In the genomic region with DNA sequence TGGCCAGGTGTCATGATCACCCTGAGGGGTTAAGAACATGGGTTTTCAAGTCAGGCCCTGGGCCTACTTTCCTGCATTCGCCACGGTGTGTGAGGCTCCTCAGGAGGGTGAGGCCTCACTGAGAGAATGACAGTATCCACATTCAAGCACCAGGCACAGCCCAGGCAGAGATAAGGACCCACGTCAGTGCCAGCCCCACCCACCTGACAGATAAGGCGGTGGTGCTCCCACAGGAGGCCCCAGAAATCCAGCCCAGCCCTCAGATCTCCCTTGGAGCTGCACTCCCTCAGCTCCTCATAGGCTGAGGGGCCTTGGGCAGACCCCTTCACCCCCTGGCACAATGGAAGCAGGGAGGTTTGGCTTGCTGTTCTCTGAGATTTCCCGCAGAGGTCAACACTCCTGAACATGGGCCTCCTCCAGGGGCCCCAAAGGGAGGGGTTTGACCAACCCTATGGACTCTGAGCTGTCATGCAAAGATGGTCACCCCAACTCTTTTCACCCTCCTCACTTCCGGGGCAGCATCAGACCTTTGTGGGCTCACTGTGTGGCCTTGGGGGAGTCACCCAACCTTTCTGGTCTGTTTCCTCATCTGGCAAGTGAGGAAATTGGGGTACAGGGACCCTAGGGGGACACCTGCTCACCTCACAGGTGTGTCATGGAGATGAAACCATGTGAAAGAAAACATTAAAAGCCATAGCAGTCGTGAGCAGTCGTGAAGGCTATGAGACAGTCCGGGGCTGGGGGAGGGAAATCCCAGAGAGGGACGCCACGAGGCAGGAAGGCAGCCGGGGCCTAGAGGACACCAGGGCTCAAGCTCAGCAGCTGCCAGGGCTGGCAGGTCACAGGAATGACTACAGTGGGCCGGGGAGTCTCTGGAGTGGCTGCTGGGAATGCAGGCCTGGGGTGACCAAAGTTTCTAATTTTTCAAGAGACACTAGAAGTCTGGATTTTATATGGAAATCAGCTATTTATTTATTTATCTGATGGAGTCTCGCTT, we compare ENCODE assay signal across 1 cellular context.
TF ChIP-seq lines count a peak whose summit lies in the region.

No MANE protein-coding gene starts in this region.

TF ChIP-seq in HepG2, 621 proteins besides CTCF, POLR2A, EP300 and RAD21 (continues in another document):
- TF ChIP-seq HMG20A (CRISPR knock-in tag; IDR thresholded peaks at IDR 0.05; ENCODE audit: borderline replicate concordance) (no peak), GATAD2A (CRISPR knock-in tag; IDR thresholded peaks at IDR 0.05) (0 out of 2 replicates have a peak, but pooled peaks have one; percentile 44), RFXAP (CRISPR knock-in tag; IDR thresholded peaks at IDR 0.05; ENCODE audit: borderline replicate concordance) (0 out of 2 replicates have a peak, but pooled peaks have one; percentile 21), POLR2AphosphoS5 (IDR thresholded peaks at IDR 0.05; ENCODE audit: low read depth, low read length) (peak; percentile 39; the same call in 1 of the 2 replicates), ZFX (CRISPR knock-in tag; IDR thresholded peaks at IDR 0.05; ENCODE audit: low read depth) (0 out of 2 replicates have a peak, but pooled peaks have one; percentile 37), NCOA5 (CRISPR knock-in tag; IDR thresholded peaks at IDR 0.05) (no peak), ELF1 (CRISPR knock-in tag; IDR thresholded peaks at IDR 0.05) (0 out of 2 replicates have a peak, but pooled peaks have one; percentile 14), ZNF839 (CRISPR knock-in tag; IDR thresholded peaks at IDR 0.05; ENCODE audit: borderline replicate concordance) (no peak; the same call in 1 of the 2 replicates), ZNF598 (CRISPR knock-in tag; IDR thresholded peaks at IDR 0.05; ENCODE audit: borderline replicate concordance) (0 out of 2 replicates have a peak, but pooled peaks have one; percentile 20), SPEN (CRISPR knock-in tag; IDR thresholded peaks at IDR 0.05; ENCODE audit: low read depth) (0 out of 2 replicates have a peak, but pooled peaks have one; percentile 34), SOX5 (CRISPR knock-in tag; IDR thresholded peaks at IDR 0.05; ENCODE audit: borderline replicate concordance) (no peak), SAP130 (CRISPR knock-in tag; IDR thresholded peaks at IDR 0.05; ENCODE audit: low read depth) (peak; percentile 21; the same call in 1 of the 2 replicates), ZBTB38 (CRISPR knock-in tag; IDR thresholded peaks at IDR 0.05) (peak; percentile 34; the same call in 1 of the 2 replicates), ZNF883 (CRISPR knock-in tag; IDR thresholded peaks at IDR 0.05; ENCODE audit: not compliant biosample characterization) (no peak), ZNF879 (CRISPR knock-in tag; IDR thresholded peaks at IDR 0.05) (no peak), ZNF263 (CRISPR knock-in tag; IDR thresholded peaks at IDR 0.05) (peak; percentile 99), SRSF4 (IDR thresholded peaks at IDR 0.05; ENCODE audit: low read depth, low read length, poor library complexity, severe bottlenecking) (no peak), REL (CRISPR knock-in tag; conservative IDR thresholded peaks at IDR 0.05) (no peak), NFKB2 (CRISPR knock-in tag; IDR thresholded peaks at IDR 0.05; ENCODE audit: borderline replicate concordance) (0 out of 2 replicates have a peak, but pooled peaks have one; percentile 27)
- TF ChIP-seq, protein P1, sequence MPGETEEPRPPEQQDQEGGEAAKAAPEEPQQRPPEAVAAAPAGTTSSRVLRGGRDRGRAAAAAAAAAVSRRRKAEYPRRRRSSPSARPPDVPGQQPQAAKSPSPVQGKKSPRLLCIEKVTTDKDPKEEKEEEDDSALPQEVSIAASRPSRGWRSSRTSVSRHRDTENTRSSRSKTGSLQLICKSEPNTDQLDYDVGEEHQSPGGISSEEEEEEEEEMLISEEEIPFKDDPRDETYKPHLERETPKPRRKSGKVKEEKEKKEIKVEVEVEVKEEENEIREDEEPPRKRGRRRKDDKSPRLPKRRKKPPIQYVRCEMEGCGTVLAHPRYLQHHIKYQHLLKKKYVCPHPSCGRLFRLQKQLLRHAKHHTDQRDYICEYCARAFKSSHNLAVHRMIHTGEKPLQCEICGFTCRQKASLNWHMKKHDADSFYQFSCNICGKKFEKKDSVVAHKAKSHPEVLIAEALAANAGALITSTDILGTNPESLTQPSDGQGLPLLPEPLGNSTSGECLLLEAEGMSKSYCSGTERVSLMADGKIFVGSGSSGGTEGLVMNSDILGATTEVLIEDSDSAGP (CRISPR knock-in tag; IDR thresholded peaks at IDR 0.05; ENCODE audit: borderline replicate concordance): peak; percentile 55; the same call in 1 of the 2 replicates
- TF ChIP-seq, protein P2, sequence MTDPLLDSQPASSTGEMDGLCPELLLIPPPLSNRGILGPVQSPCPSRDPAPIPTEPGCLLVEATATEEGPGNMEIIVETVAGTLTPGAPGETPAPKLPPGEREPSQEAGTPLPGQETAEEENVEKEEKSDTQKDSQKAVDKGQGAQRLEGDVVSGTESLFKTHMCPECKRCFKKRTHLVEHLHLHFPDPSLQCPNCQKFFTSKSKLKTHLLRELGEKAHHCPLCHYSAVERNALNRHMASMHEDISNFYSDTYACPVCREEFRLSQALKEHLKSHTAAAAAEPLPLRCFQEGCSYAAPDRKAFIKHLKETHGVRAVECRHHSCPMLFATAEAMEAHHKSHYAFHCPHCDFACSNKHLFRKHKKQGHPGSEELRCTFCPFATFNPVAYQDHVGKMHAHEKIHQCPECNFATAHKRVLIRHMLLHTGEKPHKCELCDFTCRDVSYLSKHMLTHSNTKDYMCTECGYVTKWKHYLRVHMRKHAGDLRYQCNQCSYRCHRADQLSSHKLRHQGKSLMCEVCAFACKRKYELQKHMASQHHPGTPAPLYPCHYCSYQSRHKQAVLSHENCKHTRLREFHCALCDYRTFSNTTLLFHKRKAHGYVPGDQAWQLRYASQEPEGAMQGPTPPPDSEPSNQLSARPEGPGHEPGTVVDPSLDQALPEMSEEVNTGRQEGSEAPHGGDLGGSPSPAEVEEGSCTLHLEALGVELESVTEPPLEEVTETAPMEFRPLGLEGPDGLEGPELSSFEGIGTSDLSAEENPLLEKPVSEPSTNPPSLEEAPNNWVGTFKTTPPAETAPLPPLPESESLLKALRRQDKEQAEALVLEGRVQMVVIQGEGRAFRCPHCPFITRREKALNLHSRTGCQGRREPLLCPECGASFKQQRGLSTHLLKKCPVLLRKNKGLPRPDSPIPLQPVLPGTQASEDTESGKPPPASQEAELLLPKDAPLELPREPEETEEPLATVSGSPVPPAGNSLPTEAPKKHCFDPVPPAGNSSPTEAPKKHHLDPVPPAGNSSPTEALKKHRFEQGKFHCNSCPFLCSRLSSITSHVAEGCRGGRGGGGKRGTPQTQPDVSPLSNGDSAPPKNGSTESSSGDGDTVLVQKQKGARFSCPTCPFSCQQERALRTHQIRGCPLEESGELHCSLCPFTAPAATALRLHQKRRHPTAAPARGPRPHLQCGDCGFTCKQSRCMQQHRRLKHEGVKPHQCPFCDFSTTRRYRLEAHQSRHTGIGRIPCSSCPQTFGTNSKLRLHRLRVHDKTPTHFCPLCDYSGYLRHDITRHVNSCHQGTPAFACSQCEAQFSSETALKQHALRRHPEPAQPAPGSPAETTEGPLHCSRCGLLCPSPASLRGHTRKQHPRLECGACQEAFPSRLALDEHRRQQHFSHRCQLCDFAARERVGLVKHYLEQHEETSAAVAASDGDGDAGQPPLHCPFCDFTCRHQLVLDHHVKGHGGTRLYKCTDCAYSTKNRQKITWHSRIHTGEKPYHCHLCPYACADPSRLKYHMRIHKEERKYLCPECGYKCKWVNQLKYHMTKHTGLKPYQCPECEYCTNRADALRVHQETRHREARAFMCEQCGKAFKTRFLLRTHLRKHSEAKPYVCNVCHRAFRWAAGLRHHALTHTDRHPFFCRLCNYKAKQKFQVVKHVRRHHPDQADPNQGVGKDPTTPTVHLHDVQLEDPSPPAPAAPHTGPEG (CRISPR knock-in tag; IDR thresholded peaks at IDR 0.05): 0 out of 2 replicates have a peak, but pooled peaks have one; percentile 27
- TF ChIP-seq, protein P3, sequence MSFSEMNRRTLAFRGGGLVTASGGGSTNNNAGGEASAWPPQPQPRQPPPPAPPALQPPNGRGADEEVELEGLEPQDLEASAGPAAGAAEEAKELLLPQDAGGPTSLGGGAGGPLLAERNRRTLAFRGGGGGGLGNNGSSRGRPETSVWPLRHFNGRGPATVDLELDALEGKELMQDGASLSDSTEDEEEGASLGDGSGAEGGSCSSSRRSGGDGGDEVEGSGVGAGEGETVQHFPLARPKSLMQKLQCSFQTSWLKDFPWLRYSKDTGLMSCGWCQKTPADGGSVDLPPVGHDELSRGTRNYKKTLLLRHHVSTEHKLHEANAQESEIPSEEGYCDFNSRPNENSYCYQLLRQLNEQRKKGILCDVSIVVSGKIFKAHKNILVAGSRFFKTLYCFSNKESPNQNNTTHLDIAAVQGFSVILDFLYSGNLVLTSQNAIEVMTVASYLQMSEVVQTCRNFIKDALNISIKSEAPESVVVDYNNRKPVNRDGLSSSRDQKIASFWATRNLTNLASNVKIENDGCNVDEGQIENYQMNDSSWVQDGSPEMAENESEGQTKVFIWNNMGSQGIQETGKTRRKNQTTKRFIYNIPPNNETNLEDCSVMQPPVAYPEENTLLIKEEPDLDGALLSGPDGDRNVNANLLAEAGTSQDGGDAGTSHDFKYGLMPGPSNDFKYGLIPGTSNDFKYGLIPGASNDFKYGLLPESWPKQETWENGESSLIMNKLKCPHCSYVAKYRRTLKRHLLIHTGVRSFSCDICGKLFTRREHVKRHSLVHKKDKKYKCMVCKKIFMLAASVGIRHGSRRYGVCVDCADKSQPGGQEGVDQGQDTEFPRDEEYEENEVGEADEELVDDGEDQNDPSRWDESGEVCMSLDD (CRISPR knock-in tag; IDR thresholded peaks at IDR 0.05; ENCODE audit: borderline replicate concordance): peak; percentile 97
- TF ChIP-seq, protein P4, sequence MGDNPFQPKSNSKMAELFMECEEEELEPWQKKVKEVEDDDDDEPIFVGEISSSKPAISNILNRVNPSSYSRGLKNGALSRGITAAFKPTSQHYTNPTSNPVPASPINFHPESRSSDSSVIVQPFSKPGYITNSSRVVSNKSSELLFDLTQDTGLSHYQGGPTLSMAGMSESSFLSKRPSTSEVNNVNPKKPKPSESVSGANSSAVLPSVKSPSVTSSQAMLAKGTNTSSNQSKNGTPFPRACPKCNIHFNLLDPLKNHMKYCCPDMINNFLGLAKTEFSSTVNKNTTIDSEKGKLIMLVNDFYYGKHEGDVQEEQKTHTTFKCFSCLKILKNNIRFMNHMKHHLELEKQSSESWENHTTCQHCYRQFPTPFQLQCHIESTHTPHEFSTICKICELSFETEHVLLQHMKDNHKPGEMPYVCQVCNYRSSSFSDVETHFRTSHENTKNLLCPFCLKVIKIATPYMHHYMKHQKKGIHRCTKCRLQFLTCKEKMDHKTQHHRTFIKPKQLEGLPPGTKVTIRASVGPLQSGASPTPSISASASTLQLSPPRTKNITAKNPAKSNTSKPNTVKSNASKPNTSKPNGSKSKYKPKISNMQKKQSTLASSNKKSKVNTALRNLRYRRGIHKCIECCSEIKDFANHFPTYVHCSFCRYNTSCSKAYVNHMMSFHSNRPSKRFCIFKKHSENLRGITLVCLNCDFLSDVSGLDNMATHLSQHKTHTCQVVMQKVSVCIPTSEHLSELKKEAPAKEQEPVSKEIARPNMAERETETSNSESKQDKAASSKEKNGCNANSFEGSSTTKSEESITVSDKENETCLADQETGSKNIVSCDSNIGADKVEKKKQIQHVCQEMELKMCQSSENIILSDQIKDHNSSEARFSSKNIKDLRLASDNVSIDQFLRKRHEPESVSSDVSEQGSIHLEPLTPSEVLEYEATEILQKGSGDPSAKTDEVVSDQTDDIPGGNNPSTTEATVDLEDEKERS (CRISPR knock-in tag; IDR thresholded peaks at IDR 0.05): no peak
- TF ChIP-seq, protein P5, sequence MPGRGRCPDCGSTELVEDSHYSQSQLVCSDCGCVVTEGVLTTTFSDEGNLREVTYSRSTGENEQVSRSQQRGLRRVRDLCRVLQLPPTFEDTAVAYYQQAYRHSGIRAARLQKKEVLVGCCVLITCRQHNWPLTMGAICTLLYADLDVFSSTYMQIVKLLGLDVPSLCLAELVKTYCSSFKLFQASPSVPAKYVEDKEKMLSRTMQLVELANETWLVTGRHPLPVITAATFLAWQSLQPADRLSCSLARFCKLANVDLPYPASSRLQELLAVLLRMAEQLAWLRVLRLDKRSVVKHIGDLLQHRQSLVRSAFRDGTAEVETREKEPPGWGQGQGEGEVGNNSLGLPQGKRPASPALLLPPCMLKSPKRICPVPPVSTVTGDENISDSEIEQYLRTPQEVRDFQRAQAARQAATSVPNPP (CRISPR knock-in tag; IDR thresholded peaks at IDR 0.05): no peak
- TF ChIP-seq, protein P6, sequence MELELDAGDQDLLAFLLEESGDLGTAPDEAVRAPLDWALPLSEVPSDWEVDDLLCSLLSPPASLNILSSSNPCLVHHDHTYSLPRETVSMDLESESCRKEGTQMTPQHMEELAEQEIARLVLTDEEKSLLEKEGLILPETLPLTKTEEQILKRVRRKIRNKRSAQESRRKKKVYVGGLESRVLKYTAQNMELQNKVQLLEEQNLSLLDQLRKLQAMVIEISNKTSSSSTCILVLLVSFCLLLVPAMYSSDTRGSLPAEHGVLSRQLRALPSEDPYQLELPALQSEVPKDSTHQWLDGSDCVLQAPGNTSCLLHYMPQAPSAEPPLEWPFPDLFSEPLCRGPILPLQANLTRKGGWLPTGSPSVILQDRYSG (CRISPR knock-in tag; IDR thresholded peaks at IDR 0.05): 0 out of 2 replicates have a peak, but pooled peaks have one; percentile 50
- TF ChIP-seq, protein P7, sequence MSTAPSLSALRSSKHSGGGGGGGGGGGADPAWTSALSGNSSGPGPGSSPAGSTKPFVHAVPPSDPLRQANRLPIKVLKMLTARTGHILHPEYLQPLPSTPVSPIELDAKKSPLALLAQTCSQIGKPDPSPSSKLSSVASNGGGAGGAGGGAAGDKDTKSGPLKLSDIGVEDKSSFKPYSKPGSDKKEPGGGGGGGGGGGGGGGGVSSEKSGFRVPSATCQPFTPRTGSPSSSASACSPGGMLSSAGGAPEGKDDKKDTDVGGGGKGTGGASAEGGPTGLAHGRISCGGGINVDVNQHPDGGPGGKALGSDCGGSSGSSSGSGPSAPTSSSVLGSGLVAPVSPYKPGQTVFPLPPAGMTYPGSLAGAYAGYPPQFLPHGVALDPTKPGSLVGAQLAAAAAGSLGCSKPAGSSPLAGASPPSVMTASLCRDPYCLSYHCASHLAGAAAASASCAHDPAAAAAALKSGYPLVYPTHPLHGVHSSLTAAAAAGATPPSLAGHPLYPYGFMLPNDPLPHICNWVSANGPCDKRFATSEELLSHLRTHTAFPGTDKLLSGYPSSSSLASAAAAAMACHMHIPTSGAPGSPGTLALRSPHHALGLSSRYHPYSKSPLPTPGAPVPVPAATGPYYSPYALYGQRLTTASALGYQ (CRISPR knock-in tag; IDR thresholded peaks at IDR 0.05): 0 out of 2 replicates have a peak, but pooled peaks have one; percentile 29
- TF ChIP-seq, protein P8, sequence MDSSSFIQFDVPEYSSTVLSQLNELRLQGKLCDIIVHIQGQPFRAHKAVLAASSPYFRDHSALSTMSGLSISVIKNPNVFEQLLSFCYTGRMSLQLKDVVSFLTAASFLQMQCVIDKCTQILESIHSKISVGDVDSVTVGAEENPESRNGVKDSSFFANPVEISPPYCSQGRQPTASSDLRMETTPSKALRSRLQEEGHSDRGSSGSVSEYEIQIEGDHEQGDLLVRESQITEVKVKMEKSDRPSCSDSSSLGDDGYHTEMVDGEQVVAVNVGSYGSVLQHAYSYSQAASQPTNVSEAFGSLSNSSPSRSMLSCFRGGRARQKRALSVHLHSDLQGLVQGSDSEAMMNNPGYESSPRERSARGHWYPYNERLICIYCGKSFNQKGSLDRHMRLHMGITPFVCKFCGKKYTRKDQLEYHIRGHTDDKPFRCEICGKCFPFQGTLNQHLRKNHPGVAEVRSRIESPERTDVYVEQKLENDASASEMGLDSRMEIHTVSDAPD (CRISPR knock-in tag; IDR thresholded peaks at IDR 0.05): 0 out of 2 replicates have a peak, but pooled peaks have one; percentile 23
- TF ChIP-seq, protein P9, sequence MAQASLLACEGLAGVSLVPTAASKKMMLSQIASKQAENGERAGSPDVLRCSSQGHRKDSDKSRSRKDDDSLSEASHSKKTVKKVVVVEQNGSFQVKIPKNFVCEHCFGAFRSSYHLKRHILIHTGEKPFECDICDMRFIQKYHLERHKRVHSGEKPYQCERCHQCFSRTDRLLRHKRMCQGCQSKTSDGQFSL (CRISPR knock-in tag; IDR thresholded peaks at IDR 0.05): 0 out of 2 replicates have a peak, but pooled peaks have one; percentile 56
